ENCODE assay signal across 10 cellular contexts in the genomic region with DNA sequence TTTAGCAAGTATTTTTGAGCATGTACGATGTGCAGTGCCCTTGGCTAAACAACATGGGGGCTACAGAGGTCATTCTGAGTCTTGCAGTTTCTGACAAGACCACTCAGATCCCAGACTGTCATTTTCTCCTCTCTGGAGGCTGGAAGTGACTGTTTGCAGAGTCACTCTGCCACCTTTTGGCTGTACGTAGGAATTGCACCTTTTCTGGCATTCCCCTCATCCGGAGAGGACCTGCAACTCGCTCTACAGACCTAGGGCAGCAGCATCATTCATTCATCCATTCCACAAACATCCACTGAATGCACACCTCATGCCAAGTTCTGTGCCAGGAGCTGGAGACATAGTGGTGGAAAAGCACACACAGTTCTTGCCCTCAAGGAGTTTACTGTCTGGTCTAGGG.
DNase-seq lines count a peak whose midpoint lies in the region; FAIRE-seq and TF ChIP-seq lines count a peak whose summit lies in the region.
"Had no signal": no experiment of that assay in that cellular context is flagged by ENCODE, and none has a peak within 500 bp of the region (broad histone marks: within the 10 kb centered on the region; RNA-seq: fewer than 3 reads in every experiment).

No MANE protein-coding gene starts in this region.

- FAIRE-seq in HTR-8/SVneo (lab: Jason Lieb, UNC): no peak
- FAIRE-seq: A204.1 had no signal

- H3K36me3 Mint-ChIP-seq in nephron (ENCODE audit: low read depth): no peaks in the 10 kb centered on the region

- H3K9me3 Mint-ChIP-seq in nephron: peaks cover 10% of the 10 kb centered on the region

- H3K4me3 Mint-ChIP-seq in nephron: no peak overlapping the region

- peak; percentile 14 for DNase-seq in NCI-H1105 treated with DMSO at 0.1 percent for 48 hours (lab: John Stamatoyannopoulos, UW)
- no peak for DNase-seq in NCI-H1105 (lab: John Stamatoyannopoulos, UW)
- DNase-seq in H7: peak; percentile 19
- DNase-seq in NCI-H345 (lab: John Stamatoyannopoulos, UW): peak; percentile 18
- peak; percentile 27 for DNase-seq in astrocyte of the spinal cord (ENCODE audit: low read depth, low spot score)
- DNase-seq in HTR-8/SVneo (ENCODE audit: insufficient read length, low spot score): no peak
- no peak for DNase-seq in GOT3 (lab: John Stamatoyannopoulos, UW)

- TF ChIP-seq CTCF in astrocyte of the spinal cord (IDR thresholded peaks at IDR 0.05; ENCODE audit: low read depth, low read length) (peak; percentile 61), nephron (IDR thresholded peaks at IDR 0.05; ENCODE audit: unreplicated experiment in 3 of 3) (peak; percentile 29 to 51 (median 34))

- no peaks in the 10 kb centered on the region for H3K27me3 Mint-ChIP-seq in nephron (ENCODE audit: low read depth)

- no peaks in the 10 kb centered on the region for H3K27me3 ChIP-seq in H7 (ENCODE audit: control insufficient read depth, insufficient read depth, low read length)

- H3K36me3 ChIP-seq in H7 (replicated peaks; ENCODE audit: control insufficient read depth, insufficient read depth, low read length): no peaks in the 10 kb centered on the region

- H3K4me3 ChIP-seq in H7 (ENCODE audit: insufficient read depth, low read depth, low read length) (no peak overlapping the region), astrocyte of the spinal cord (ENCODE audit: low read depth, low read length) (no peak overlapping the region)
- H3K4me3 ChIP-seq: lung had no signal

- no peak overlapping the region for H3K27ac Mint-ChIP-seq in nephron

- H3K4me1 Mint-ChIP-seq in nephron: no peaks in the 10 kb centered on the region

- in situ Hi-C loops in astrocyte of the spinal cord (cut with HindIII; ENCODE audit: low sequenced_read_pairs): no loop called here

Comparison
In these comparisons a context has a peak if more than half of its experiments do, and no peak if none do; other contexts are left out.
1. DNase-seq: peak in NCI-H1105 treated with DMSO at 0.1 percent for 48 hours (single experiment), H7 (single experiment), NCI-H345 (single experiment) and astrocyte of the spinal cord (single experiment); none in NCI-H1105 (single experiment), HTR-8/SVneo (single experiment) and GOT3 (single experiment).